21 cellular contexts compared by ENCODE assay signal in the genomic region with DNA sequence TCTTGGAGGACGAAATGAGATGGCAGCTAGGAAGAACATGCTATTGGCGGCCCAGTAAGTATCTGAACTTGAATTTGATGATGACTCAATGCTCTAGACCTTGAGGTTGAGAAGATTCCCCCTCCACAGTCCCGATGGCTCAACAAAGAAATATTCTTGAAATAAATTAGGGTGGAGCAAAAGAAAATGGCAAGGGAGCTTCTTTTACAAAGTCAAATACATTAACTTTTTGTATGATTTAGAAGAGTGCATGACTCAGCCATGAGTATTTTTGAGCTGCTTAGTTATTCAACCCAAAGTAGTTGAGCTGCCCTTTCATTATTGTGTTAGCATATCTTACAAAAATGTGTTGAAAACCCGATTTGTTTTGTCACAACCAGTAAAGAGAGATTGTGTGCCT. TPM values are rescaled to one million over a fixed set of nuclear protein-coding genes. Genes with fewer than 3 reads are reported as not detected.
DNase-seq lines count a peak whose midpoint lies in the region; ATAC-seq, FAIRE-seq and TF ChIP-seq lines count a peak whose summit lies in the region.
"Had no signal": no experiment of that assay in that cellular context is flagged by ENCODE, and none has a peak within 500 bp of the region (broad histone marks: within the 10 kb centered on the region; RNA-seq: fewer than 3 reads in every experiment).

No MANE protein-coding gene starts in this region.

- FAIRE-seq in keratinocyte (lab: Jason Lieb, UNC) (peak; percentile 88), frontal cortex (lab: Jason Lieb, UNC) (no peak)
- FAIRE-seq: K562, TTC549 had no signal

- H3K9me3 ChIP-seq in BLaER1 treated with 17β-estradiol and CSF1 and Interleukin-3, amounts not matched to agents 10 nM and 100 nM (replicated peaks in 1 of 11), result no peaks in the 10 kb centered on the region
- H3K9me3 ChIP-seq in IMR-90 (ENCODE audit: control insufficient read depth, insufficient read depth, low read length) (no peaks in the 10 kb centered on the region), keratinocyte (ENCODE audit: control insufficient read depth, low read depth, low read length) (no peaks in the 10 kb centered on the region), transverse colon (no peaks in the 10 kb centered on the region)
- H3K9me3 ChIP-seq: ascending aorta had no signal

- TF ChIP-seq RAD21 in IMR-90 (IDR thresholded peaks at IDR 0.05; ENCODE audit: low read length), result no peak

- H3K4me2 ChIP-seq in BLaER1 treated with 17β-estradiol and CSF1 and Interleukin-3, amounts not matched to agents 10 nM and 100 nM, result peak overlapping the region; percentile 0 to 85 (median 72); a peak in 18 of 22 replicates
- no peak overlapping the region for H3K4me2 ChIP-seq in IMR-90 (ENCODE audit: low read depth, low read length)
- peak overlapping the region; percentile 95 for H3K4me2 ChIP-seq in keratinocyte (ENCODE audit: control insufficient read depth, extremely low read depth, insufficient read depth, low read depth, low read length)

- no peak overlapping the region for H2BK20ac ChIP-seq in IMR-90 (ENCODE audit: low read depth, low read length)

- H4K5ac ChIP-seq in IMR-90 (ENCODE audit: low read depth, low read length), result no peak overlapping the region

- DNase-seq in IMR-90, result no peak
- DNase-seq in astrocyte of the spinal cord (ENCODE audit: low read depth, low spot score), result peak; percentile 80
- peak; percentile 81 for DNase-seq in keratinocyte (ENCODE audit: low read depth, low spot score)
- no peak for DNase-seq in transverse colon
- DNase-seq in erythroblast (lab: John Stamatoyannopoulos, UW), result no peak
- DNase-seq in frontal cortex (ENCODE audit: low spot score in 2 of 2), result no peak
- DNase-seq: activated CD8-positive, alpha-beta T cell treated with anti-CD3 and anti-CD28 coated beads for 36 hours; CD4-positive, alpha-beta T cell; effector CD8-positive, alpha-beta T cell; hippocampal formation; NCI-H748 treated with DMSO at 0.1 percent for 48 hours; SIG-M5; stimulated activated CD4-positive, alpha-beta T cell treated with anti-CD3 and anti-CD28 coated beads, Interleukin-2, amount 100 ng/mL, for 24 hours had no signal

- 0 out of 2 replicates have a peak overlapping the region, but pooled peaks have one; percentile 1 for H3K56ac ChIP-seq in IMR-90 (ENCODE audit: extremely low read depth, insufficient read depth, low read length)

- ATAC-seq in IMR-90 (ENCODE audit: low read depth) (no peak), HG02981 (IDR thresholded peaks at IDR 0.05; ENCODE audit: unreplicated experiment) (no peak)
- ATAC-seq: activated CD8-positive, alpha-beta T cell treated with anti-CD3 and anti-CD28 coated beads for 36 hours; K562 had no signal

- no peak overlapping the region for H4K91ac ChIP-seq in IMR-90 (ENCODE audit: insufficient read depth, low read depth, low read length)

- no TSS peak for BruUV-seq in IMR-90 (replicated peaks; lab: Mats Ljungman, UMichigan)

- dilution Hi-C loops in IMR-90 (cut with HindIII; ENCODE audit: low sequenced_read_pairs, unreplicated experiment), result no loop called here
- dilution Hi-C loops in keratinocyte (cut with MboI; ENCODE audit: extremely low pct_ligation_motif_present, low sequenced_read_pairs), result no loop called here

- H3K23ac ChIP-seq in IMR-90 (ENCODE audit: low read depth, low read length), result no peak overlapping the region

- no peak overlapping the region for H3K4ac ChIP-seq in IMR-90 (ENCODE audit: low read depth, low read length)

- POLR2A ChIA-PET in IMR-90 (lab: Charles Lee; ENCODE audit: unreplicated experiment), result interaction anchor here (0.6 to 0.9 kb wide), 2 partner anchors 9 to 34 kb away, joined by 4 to 9 read pairs; no protein-coding TSS in a partner anchor

- TF ChIP-seq EP300 in transverse colon (IDR thresholded peaks at IDR 0.05; ENCODE audit: low read depth), result no peak

- peaks cover 59% of the 10 kb centered on the region for H3K79me2 ChIP-seq in keratinocyte (ENCODE audit: control insufficient read depth, insufficient read depth, low read length)

- no peak overlapping the region for H2BK5ac ChIP-seq in IMR-90 (ENCODE audit: low read depth, low read length, poor library complexity, severe bottlenecking)

- H2AK9ac ChIP-seq in IMR-90 (replicated peaks; ENCODE audit: low read depth, low read length, poor library complexity), result no peak overlapping the region

- H3K9ac ChIP-seq in BLaER1 treated with 17β-estradiol and CSF1 and Interleukin-3, amounts not matched to agents 10 nM and 100 nM, result peak overlapping the region in 1 of 11 experiments; percentile 50; a peak in 1 of 22 replicates
- H3K9ac ChIP-seq in IMR-90 (ENCODE audit: low read depth, low read length), result no peak overlapping the region
- H3K9ac ChIP-seq in keratinocyte (ENCODE audit: control insufficient read depth, extremely low read depth, insufficient read depth, low read length), result peak overlapping the region; percentile 59

- H4K8ac ChIP-seq in IMR-90 (ENCODE audit: low read depth in 2 of 2, low read length in 2 of 2), result no peak overlapping the region

- no peak for TF ChIP-seq CTCF in IMR-90 (conservative IDR thresholded peaks at IDR 0.05; ENCODE audit: low read depth, low read length)
- TF ChIP-seq CTCF in astrocyte of the spinal cord (IDR thresholded peaks at IDR 0.05; ENCODE audit: low read depth, low read length), result no peak
- no peak for TF ChIP-seq CTCF in keratinocyte (optimal IDR thresholded peaks at IDR 0.05 in 1 of 3, IDR thresholded peaks at IDR 0.05 in 1 of 3, conservative IDR thresholded peaks at IDR 0.05 in 1 of 3; ENCODE audit: extremely low read depth in 1 of 3, insufficient read depth in 2 of 3, low read length in 3 of 3)
- no peak for TF ChIP-seq CTCF in transverse colon (IDR thresholded peaks at IDR 0.05)

- intact Hi-C loops in IMR-90 (cut with micrococcal nuclease) (no loop called here), transverse colon (cut with DNase I; ENCODE audit: low total_unique reads) (loop anchor here (10.0 kb wide), 1 partner anchor 208 kb away; no protein-coding TSS in a partner anchor)

- no peak overlapping the region for H3K18ac ChIP-seq in IMR-90 (ENCODE audit: low read depth, low read length)

- H3K27me3 ChIP-seq in BLaER1 treated with 17β-estradiol and CSF1 and Interleukin-3, amounts not matched to agents 10 nM and 100 nM, result peaks cover 83 to 95% (median 89%) of the 10 kb centered on the region in 11 experiments
- H3K27me3 ChIP-seq in IMR-90 (ENCODE audit: control insufficient read depth, insufficient read depth, low read length), result peaks cover 26% of the 10 kb centered on the region
- H3K27me3 ChIP-seq in keratinocyte (ENCODE audit: control insufficient read depth, extremely low read depth, insufficient read depth, low read length), result no peaks in the 10 kb centered on the region
- H3K27me3 ChIP-seq in transverse colon, result peaks cover 40% of the 10 kb centered on the region

- no peak overlapping the region for H2BK15ac ChIP-seq in IMR-90 (ENCODE audit: low read depth, low read length)

- peaks cover 14 to 48% (median 36%) of the 10 kb centered on the region in 10 experiments for H3K4me1 ChIP-seq in BLaER1 treated with 17β-estradiol and CSF1 and Interleukin-3, amounts not matched to agents 10 nM and 100 nM
- H3K4me1 ChIP-seq in IMR-90 (ENCODE audit: control insufficient read depth, insufficient read depth, low read length) (no peaks in the 10 kb centered on the region), keratinocyte (ENCODE audit: control insufficient read depth, extremely low read depth, insufficient read depth, low read length) (peaks cover 55% of the 10 kb centered on the region), transverse colon (no peaks in the 10 kb centered on the region)
- H3K4me1 ChIP-seq: ascending aorta had no signal

- H4K20me1 ChIP-seq in BLaER1 treated with 17β-estradiol and CSF1 and Interleukin-3, amounts not matched to agents 10 nM and 100 nM, result peaks cover 0 to 31% (median 2%) of the 10 kb centered on the region in 11 experiments; a peak in 14 of 22 replicates
- H4K20me1 ChIP-seq in IMR-90 (ENCODE audit: insufficient read depth, low read length) (no peaks in the 10 kb centered on the region), keratinocyte (ENCODE audit: control insufficient read depth, extremely low read depth, insufficient read depth, low read length) (no peaks in the 10 kb centered on the region)

- WGBS in IMR-90 (ENCODE audit: extremely low coverage in 2 of 2, insufficient read length in 1 of 2), 2 experiments, result no CpG with 5 or more reads among the region's 4 CpGs
- WGBS in transverse colon (ENCODE audit: low coverage in 1 of 2), 2 donors, result 66 to 76% methylated on average over 4 of the region's 4 CpGs

- no peak overlapping the region for H2AK5ac ChIP-seq in IMR-90 (ENCODE audit: low read depth, low read length)

- H3K9me1 ChIP-seq in IMR-90 (ENCODE audit: insufficient read depth, low read length) (no peaks in the 10 kb centered on the region), keratinocyte (ENCODE audit: control insufficient read depth, extremely low read depth, insufficient read depth, low read length) (no peaks in the 10 kb centered on the region)

- no peak overlapping the region for H2BK120ac ChIP-seq in IMR-90 (ENCODE audit: low read depth, low read length)

- TF ChIP-seq POLR2A in IMR-90 (IDR thresholded peaks at IDR 0.05; ENCODE audit: low read depth, low read length) (no peak), transverse colon (IDR thresholded peaks at IDR 0.05) (no peak), erythroblast (IDR thresholded peaks at IDR 0.05; ENCODE audit: low read length) (no peak)

- H3K79me1 ChIP-seq in IMR-90 (ENCODE audit: low read depth in 1 of 2, low read length in 2 of 2), result no peaks in the 10 kb centered on the region

- CTCF ChIA-PET in IMR-90 (lab: Yijun Ruan, JAX), result interaction anchor here (0.6 kb wide), 1 partner anchor 64 kb away, joined by 3 read pairs; no protein-coding TSS in a partner anchor

- peak overlapping the region in 4 of 11 experiments; percentile 11 to 66 (median 40); a peak in 4 of 22 replicates for H3K27ac ChIP-seq in BLaER1 treated with 17β-estradiol and CSF1 and Interleukin-3, amounts not matched to agents 10 nM and 100 nM
- H3K27ac ChIP-seq in IMR-90 (ENCODE audit: insufficient read depth, low read length) (no peak overlapping the region), keratinocyte (ENCODE audit: control insufficient read depth, insufficient read depth, low read length) (peak overlapping the region; percentile 83), transverse colon (no peak overlapping the region)
- H3K27ac ChIP-seq: ascending aorta had no signal

- 0 out of 20 replicates have a peak overlapping the region, but pooled peaks of 1 of the 10 experiments have one; percentile 12 for H3K4me3 ChIP-seq in BLaER1 treated with 17β-estradiol and CSF1 and Interleukin-3, amounts not matched to agents 10 nM and 100 nM
- H3K4me3 ChIP-seq in IMR-90 (ENCODE audit: insufficient read depth, low read depth, low read length) (no peak overlapping the region), astrocyte of the spinal cord (ENCODE audit: low read depth, low read length) (no peak overlapping the region), keratinocyte (ENCODE audit: control insufficient read depth in 2 of 3, extremely low read depth in 1 of 3, insufficient read depth in 2 of 3, low read depth in 1 of 3, low read length in 3 of 3) (peak overlapping the region in 2 of 3 experiments; percentile 35 to 39), transverse colon (no peak overlapping the region)
- H3K4me3 ChIP-seq: ascending aorta, K562 had no signal

- H3K14ac ChIP-seq in IMR-90 (replicated peaks; ENCODE audit: low read depth, low read length), result no peak overlapping the region

- H2AFZ ChIP-seq in IMR-90 (replicated peaks; ENCODE audit: low read length, poor library complexity), result no peak overlapping the region
- no peak overlapping the region for H2AFZ ChIP-seq in keratinocyte (ENCODE audit: control insufficient read depth, low read length)

- in situ Hi-C loops in IMR-90 (cut with MboI; ENCODE audit: low sequenced_read_pairs) (no loop called here), astrocyte of the spinal cord (cut with HindIII; ENCODE audit: low sequenced_read_pairs) (no loop called here), transverse colon (cut with MboI; ENCODE audit: low pct_ligation_motif_present in 1 of 4, low pct_unique_long_range_greater_than_20kb in 1 of 4, low sequenced_read_pairs in 3 of 4) (no loop called here)

- H3K36me3 ChIP-seq in BLaER1 treated with 17β-estradiol and CSF1 and Interleukin-3, amounts not matched to agents 10 nM and 100 nM, result no peaks in the 10 kb centered on the region
- no peaks in the 10 kb centered on the region for H3K36me3 ChIP-seq in IMR-90 (ENCODE audit: control insufficient read depth, insufficient read depth, low read length)
- H3K36me3 ChIP-seq in keratinocyte (ENCODE audit: control insufficient read depth in 2 of 2, extremely low read depth in 1 of 2, insufficient read depth in 2 of 2, low read length in 2 of 2), result peaks cover 15 to 40% of the 10 kb centered on the region in 2 experiments
- H3K36me3 ChIP-seq in transverse colon, result no peaks in the 10 kb centered on the region
- H3K36me3 ChIP-seq: ascending aorta had no signal

RNA-seq across cellular contexts. Expression of a gene that starts 7.6 kb away (rescaled TPM):
- total RNA-seq in IMR-90 (2012; rRNA removed), result under 0.01 TPM in 2 replicates
- 0.05 TPM in 1 of 2 replicates, not detected in the other for polyA plus RNA-seq in IMR-90 (2012; rRNA removed)
- polyA plus RNA-seq in IMR-90 (2012; cell fraction: cytosol; rRNA removed), result 0.05 TPM in 1 of 2 replicates, not detected in the other
- polyA plus RNA-seq in IMR-90 (2012; cell fraction: nucleus; rRNA removed; ENCODE audit: low replicate concordance), result 0.04 and 0.08 TPM in 2 replicates
- 5.5 to 24.7 TPM (median 11.5 TPM) in 3 replicates for polyA plus RNA-seq in keratinocyte
- polyA plus RNA-seq in keratinocyte (2011; ENCODE audit: low read depth), result 7.3 TPM
- 7.4 and 8.5 TPM in 2 replicates for polyA plus RNA-seq in keratinocyte (2011; cell fraction: cytosol; rRNA removed)
- polyA plus RNA-seq in keratinocyte (2011; cell fraction: nucleus; rRNA removed), result 16.9 and 20.0 TPM in 2 replicates
- 16.6 and 23.1 TPM in 2 replicates for polyA plus RNA-seq in keratinocyte (2012; ENCODE audit: low replicate concordance)
- polyA minus RNA-seq in keratinocyte, result 5.9 to 11.7 TPM (median 10.8 TPM) in 3 replicates
- polyA minus RNA-seq in keratinocyte (2011; cell fraction: cytosol; rRNA and poly(A)+ RNA removed), result 12.1 TPM
- 13.0 and 15.7 TPM in 2 replicates for polyA minus RNA-seq in keratinocyte (2011; cell fraction: nucleus; rRNA and poly(A)+ RNA removed)
- 1 to 10 TPM in 2 of 4 donors, under 1 TPM in 2; 0.82 to 9.0 (median 2.3) TPM for total RNA-seq in transverse colon
- total RNA-seq in frontal cortex, result 2.4 TPM
- total RNA-seq: activated CD8-positive, alpha-beta T cell treated with anti-CD3 and anti-CD28 coated beads for 36 hours; activated T-helper 2 cell treated with anti-CD3 and anti-CD28 coated beads, Interferon-gamma antibody, Interleukin-2, Interleukin-4, amounts not matched to agents 10 μg/mL and 5 μg/mL and 100 μg/mL, durations not matched to agents 14 hours and 24 hours and 36 hours; CD4-positive, alpha-beta T cell; K562; natural killer cell treated with Interleukin-12 subunit alpha and Interleukin-12 subunit beta and Interleukin-15 and Interleukin-18, amount 100 ng/mL, for 72 hours had no signal
- polyA plus RNA-seq: liver had no signal

Comparison
In these comparisons a context has a peak if more than half of its experiments do, and no peak if none do; other contexts are left out.
1. H3K4me3 ChIP-seq: peak in keratinocyte (2 of 3); none in IMR-90 (single experiment), astrocyte of the spinal cord (single experiment) and transverse colon (0 of 4).
2. DNase-seq: peak in astrocyte of the spinal cord (single experiment) and keratinocyte (single experiment); none in IMR-90 (single experiment), transverse colon (single experiment), erythroblast (0 of 2) and frontal cortex (0 of 2).